ENCODE assay signal across 13 cellular contexts in genomic region chrX:19721726-19722370, GRCh38.
DNase-seq lines count a peak whose midpoint lies in the region; TF ChIP-seq lines count a peak whose summit lies in the region.
"Had no signal": no experiment of that assay in that cellular context is flagged by ENCODE, and none has a peak within 500 bp of the region (broad histone marks: within the 10 kb centered on the region; RNA-seq: fewer than 3 reads in every experiment).

No MANE protein-coding gene starts in this region.

- no peaks in the 10 kb centered on the region for H3K36me3 ChIP-seq in uterus
- H3K36me3 ChIP-seq: ascending aorta, BLaER1 had no signal

- no peaks in the 10 kb centered on the region for H3K9me3 ChIP-seq in uterus
- H3K9me3 ChIP-seq: ascending aorta, BLaER1 had no signal

- no peaks in the 10 kb centered on the region for H3K27me3 ChIP-seq in uterus
- H3K27me3 ChIP-seq: ascending aorta, BLaER1 had no signal

- no peak overlapping the region for H3K27ac ChIP-seq in uterus
- H3K27ac ChIP-seq: ascending aorta, BLaER1, PC-9 had no signal

- TF ChIP-seq CTCF in uterus (IDR thresholded peaks at IDR 0.05): no peak

- intact Hi-C loops in uterus (cut with DNase I; ENCODE audit: low total_unique reads): no loop called here

- no peaks in the 10 kb centered on the region for H3K4me1 ChIP-seq in uterus
- H3K4me1 ChIP-seq: ascending aorta had no signal

- peak; percentile 45 for DNase-seq in DMS79 (lab: John Stamatoyannopoulos, UW)
- peak; percentile 39 for DNase-seq in NCI-H2227 (lab: John Stamatoyannopoulos, UW; ENCODE audit: unreplicated experiment)
- DNase-seq in glomerular visceral epithelial cell (ENCODE audit: extremely low spot score): peak; percentile 54
- DNase-seq in occipital lobe (lab: John Stamatoyannopoulos, UW): peak; percentile 24
- no peak for DNase-seq in uterus
- DNase-seq in RPMI8226: no peak
- DNase-seq in NCI-H146 treated with DMSO at 0.1 percent for 48 hours (lab: John Stamatoyannopoulos, UW; ENCODE audit: unreplicated experiment): no peak
- DNase-seq in NOMO-1 treated with DMSO at 0.1 percent for 48 hours (lab: John Stamatoyannopoulos, UW; ENCODE audit: unreplicated experiment): no peak
- DNase-seq: activated gamma-delta T cell treated with Interleukin-2 at 50 U/mL for 16 hours, NCI-H524, PC-9 had no signal

- TF ChIP-seq POLR2A in uterus (IDR thresholded peaks at IDR 0.05): no peak

- no peak overlapping the region for H3K4me3 ChIP-seq in uterus
- H3K4me3 ChIP-seq: ascending aorta, BLaER1, PC-9 had no signal

Comparison
In these comparisons a context has a peak if more than half of its experiments do, and no peak if none do; other contexts are left out.
1. DNase-seq: peak in DMS79 (single experiment), NCI-H2227 (single experiment), glomerular visceral epithelial cell (single experiment) and occipital lobe (single experiment); none in uterus (0 of 2), RPMI8226 (single experiment), NCI-H146 treated with DMSO at 0.1 percent for 48 hours (single experiment) and NOMO-1 treated with DMSO at 0.1 percent for 48 hours (single experiment).